ENCODE assay signal across 33 cellular contexts in genomic region chrX:8755813-8756212, GRCh38. TPM values are rescaled to one million over a fixed set of nuclear protein-coding genes. Genes with fewer than 3 reads are reported as not detected.
"Had no signal": no experiment of that assay in that cellular context is flagged by ENCODE, and none has a peak within 500 bp of the region (broad histone marks: within the 10 kb centered on the region; RNA-seq: fewer than 3 reads in every experiment).

No MANE protein-coding gene starts in this region.

- H3K4me3 Mint-ChIP-seq: naive thymus-derived CD4-positive, alpha-beta T cell; natural killer cell treated with Interleukin-12 subunit alpha and Interleukin-12 subunit beta and Interleukin-15 and Interleukin-18, amount 100 ng/mL, for 72 hours; stimulated activated naive CD8-positive, alpha-beta T cell treated with anti-CD3 and anti-CD28 coated beads, Interleukin-15, Interleukin-2, amounts not matched to agents 100 ng/mL and 50 ng/mL, for 24 hours; type B pancreatic cell had no signal

- H3K36me3 Mint-ChIP-seq: naive thymus-derived CD4-positive, alpha-beta T cell; natural killer cell treated with Interleukin-12 subunit alpha and Interleukin-12 subunit beta and Interleukin-15 and Interleukin-18, amount 100 ng/mL, for 72 hours; type B pancreatic cell had no signal

- H3K27me3 ChIP-seq: left lung, ovary, right atrium auricular region, right lobe of liver, suprapubic skin, tibial artery, uterus had no signal

- H3K4me1 ChIP-seq: left lung, lower lobe of right lung, right atrium auricular region, right lobe of liver, suprapubic skin, tibial artery, uterus had no signal

- H3K4me2 ChIP-seq: smooth muscle cell had no signal

- H3K4me3 ChIP-seq: left lung, lower lobe of right lung, mucosa of descending colon, ovary, right atrium auricular region, right lobe of liver, smooth muscle cell, suprapubic skin, thoracic aorta, tibial artery, uterus had no signal

- DNase-seq: hippocampal formation; kidney glomerular epithelial cell; left colon; left lung; lower lobe of right lung; midbrain; mucosa of descending colon; naive thymus-derived CD4-positive, alpha-beta T cell; ovary; right lobe of liver; stimulated activated CD4-positive, alpha-beta T cell treated with anti-CD3 and anti-CD28 coated beads, Interleukin-15, amount 100 ng/mL, for 24 hours; stimulated activated CD4-positive, alpha-beta T cell treated with anti-CD3 and anti-CD28 coated beads, Interleukin-2, amount 100 ng/mL, for 24 hours; stimulated activated CD4-positive, alpha-beta T cell treated with anti-CD3 and anti-CD28 coated beads, Interleukin-4, amount 100 ng/mL, for 1 hour; stimulated activated naive CD4-positive, alpha-beta T cell; tibial artery; uterus had no signal

- H3K9me3 ChIP-seq: left lung, lower lobe of right lung, mucosa of descending colon, ovary, right atrium auricular region, right lobe of liver, suprapubic skin, thoracic aorta, tibial artery, uterus had no signal

- H3K36me3 ChIP-seq: left lung, lower lobe of right lung, ovary, right atrium auricular region, right lobe of liver, suprapubic skin, thoracic aorta, tibial artery, uterus had no signal

- H3K27ac Mint-ChIP-seq: naive thymus-derived CD4-positive, alpha-beta T cell; natural killer cell treated with Interleukin-12 subunit alpha and Interleukin-12 subunit beta and Interleukin-15 and Interleukin-18, amount 100 ng/mL, for 72 hours; progenitor cell of endocrine pancreas; stimulated activated naive CD8-positive, alpha-beta T cell treated with anti-CD3 and anti-CD28 coated beads, Interleukin-15, Interleukin-2, amounts not matched to agents 100 ng/mL and 50 ng/mL, for 24 hours; type B pancreatic cell had no signal

- ATAC-seq: left colon; left lung; lower lobe of right lung; mucosa of descending colon; naive thymus-derived CD4-positive, alpha-beta T cell; natural killer cell treated with Interleukin-12 subunit alpha and Interleukin-12 subunit beta and Interleukin-15 and Interleukin-18, amount 100 ng/mL, for 72 hours; right lobe of liver had no signal

- H3K9me3 Mint-ChIP-seq: stimulated activated naive CD8-positive, alpha-beta T cell treated with anti-CD3 and anti-CD28 coated beads, Interleukin-15, Interleukin-2, amounts not matched to agents 100 ng/mL and 50 ng/mL, for 24 hours had no signal

- H3K27ac ChIP-seq: left lung, lower lobe of right lung, ovary, right atrium auricular region, right lobe of liver, suprapubic skin, thoracic aorta, tibial artery, uterus had no signal

RNA-seq across cellular contexts. Expression of gene ANOS1, which starts 23.9 kb away (rescaled TPM):
- total RNA-seq: natural killer cell treated with Interleukin-12 subunit alpha and Interleukin-12 subunit beta and Interleukin-15 and Interleukin-18, amount 100 ng/mL, for 72 hours had no signal
- polyA plus RNA-seq: naive thymus-derived CD4-positive, alpha-beta T cell had no signal

RNA-seq across cellular contexts. Expression of gene FAM9A, which starts 45.4 kb away (rescaled TPM):
- total RNA-seq: left colon; left lung; lower lobe of right lung; mucosa of descending colon; myocyte; naive thymus-derived CD4-positive, alpha-beta T cell; natural killer cell treated with Interleukin-12 subunit alpha and Interleukin-12 subunit beta and Interleukin-15 and Interleukin-18, amount 100 ng/mL, for 72 hours; omental fat pad; ovary; progenitor cell of endocrine pancreas; pulmonary artery endothelial cell; renal cortical epithelial cell; right atrium auricular region; skeletal muscle tissue; smooth muscle cell; subcutaneous adipose tissue; suprapubic skin; thoracic aorta; ureter; uterus had no signal
- polyA plus RNA-seq: keratinocyte; liver; naive thymus-derived CD4-positive, alpha-beta T cell; ovary; smooth muscle cell had no signal
